In the genomic region with DNA sequence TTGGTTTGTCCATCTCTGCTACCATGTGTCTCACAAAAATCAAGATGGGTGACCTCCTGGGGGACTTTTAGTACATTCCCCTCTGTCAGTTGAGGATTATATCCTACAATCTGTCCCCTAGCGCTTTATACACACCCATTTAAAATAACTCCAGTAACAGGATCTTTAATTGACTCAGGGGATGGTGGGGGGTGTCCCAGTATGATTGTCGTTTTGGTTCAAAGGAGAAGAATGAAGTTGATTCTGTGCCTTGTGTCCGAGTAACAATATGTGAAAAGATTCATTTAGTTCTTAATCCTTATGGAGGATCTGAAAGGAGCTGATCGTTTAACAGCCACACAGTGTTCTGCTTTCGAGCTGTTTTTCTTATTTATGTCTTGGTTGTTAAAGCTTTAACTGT, we compare ENCODE assay signal across 24 cellular contexts.
"Had no signal": no experiment of that assay in that cellular context is flagged by ENCODE, and none has a peak within 500 bp of the region (broad histone marks: within the 10 kb centered on the region; RNA-seq: fewer than 3 reads in every experiment).

No MANE protein-coding gene starts in this region.

- H2AFZ ChIP-seq: parathyroid adenoma had no signal

- H3K27ac Mint-ChIP-seq: effector memory CD8-positive, alpha-beta T cell; mesothelial cell of epicardium; natural killer cell treated with Interleukin-12 subunit alpha and Interleukin-12 subunit beta and Interleukin-15 and Interleukin-18, amount 100 ng/mL, for 72 hours; progenitor cell of endocrine pancreas; stimulated activated naive CD8-positive, alpha-beta T cell treated with anti-CD3 and anti-CD28 coated beads, Interleukin-15, amount 100 ng/mL, for 72 hours had no signal

- H3K4me1 Mint-ChIP-seq: naive B cell; stimulated activated naive CD8-positive, alpha-beta T cell treated with anti-CD3 and anti-CD28 coated beads, Interleukin-15, amount 100 ng/mL, for 72 hours had no signal

- DNase-seq: dermis blood vessel endothelial cell; effector memory CD8-positive, alpha-beta T cell; gastrocnemius medialis; head of caudate nucleus; mesenchymal stem cell; mucosa of descending colon; naive B cell; right lobe of liver; small intestine; stimulated activated CD4-positive, alpha-beta T cell treated with anti-CD3 and anti-CD28 coated beads, Interleukin-15, amount 100 ng/mL, for 24 hours; stimulated activated CD4-positive, alpha-beta T cell treated with anti-CD3 and anti-CD28 coated beads, Interleukin-2, amount 100 ng/mL, for 48 hours; stimulated activated naive CD4-positive, alpha-beta T cell; stimulated activated naive CD8-positive, alpha-beta T cell treated with anti-CD3 and anti-CD28 coated beads, Interleukin-15, amount 100 ng/mL, for 72 hours; transverse colon; upper lobe of right lung; uterus had no signal

- ATAC-seq: effector memory CD8-positive, alpha-beta T cell; gastrocnemius medialis; left lobe of liver; mucosa of descending colon; natural killer cell treated with Interleukin-12 subunit alpha and Interleukin-12 subunit beta and Interleukin-15 and Interleukin-18, amount 100 ng/mL, for 72 hours; right lobe of liver; stimulated activated naive CD8-positive, alpha-beta T cell treated with anti-CD3 and anti-CD28 coated beads, Interleukin-15, amount 100 ng/mL, for 72 hours; upper lobe of right lung had no signal

- H3K36me3 Mint-ChIP-seq: mesothelial cell of epicardium; naive B cell; natural killer cell treated with Interleukin-12 subunit alpha and Interleukin-12 subunit beta and Interleukin-15 and Interleukin-18, amount 100 ng/mL, for 72 hours had no signal

- H3K27me3 Mint-ChIP-seq: effector memory CD8-positive, alpha-beta T cell; naive B cell; natural killer cell treated with Interleukin-12 subunit alpha and Interleukin-12 subunit beta and Interleukin-15 and Interleukin-18, amount 100 ng/mL, for 72 hours; progenitor cell of endocrine pancreas; stimulated activated naive CD8-positive, alpha-beta T cell treated with anti-CD3 and anti-CD28 coated beads, Interleukin-15, amount 100 ng/mL, for 72 hours had no signal

- H3K27ac ChIP-seq: coronary artery, gastrocnemius medialis, parathyroid adenoma, right lobe of liver, suprapubic skin, transverse colon, upper lobe of right lung, uterus had no signal

- H3K79me2 ChIP-seq: parathyroid adenoma had no signal

- H3K4me1 ChIP-seq: gastrocnemius medialis, parathyroid adenoma, upper lobe of right lung, uterus had no signal

- H3K36me3 ChIP-seq: gastrocnemius medialis, right lobe of liver, suprapubic skin, transverse colon, upper lobe of right lung, uterus had no signal

- H3K9ac ChIP-seq: parathyroid adenoma had no signal

- H3K27me3 ChIP-seq: gastrocnemius medialis, right lobe of liver, suprapubic skin, transverse colon, upper lobe of right lung, uterus had no signal

- H3K9me3 ChIP-seq: gastrocnemius medialis, mucosa of descending colon, right lobe of liver, suprapubic skin, transverse colon, upper lobe of right lung, uterus had no signal

- H3K4me3 Mint-ChIP-seq: effector memory CD8-positive, alpha-beta T cell; mesothelial cell of epicardium; naive B cell; natural killer cell treated with Interleukin-12 subunit alpha and Interleukin-12 subunit beta and Interleukin-15 and Interleukin-18, amount 100 ng/mL, for 72 hours; stimulated activated naive CD8-positive, alpha-beta T cell treated with anti-CD3 and anti-CD28 coated beads, Interleukin-15, amount 100 ng/mL, for 72 hours had no signal

- H3K4me3 ChIP-seq: coronary artery, gastrocnemius medialis, lung, mucosa of descending colon, right lobe of liver, suprapubic skin, transverse colon, upper lobe of right lung, uterus had no signal
